ENCODE assay signal across 1 cellular context in the genomic region with DNA sequence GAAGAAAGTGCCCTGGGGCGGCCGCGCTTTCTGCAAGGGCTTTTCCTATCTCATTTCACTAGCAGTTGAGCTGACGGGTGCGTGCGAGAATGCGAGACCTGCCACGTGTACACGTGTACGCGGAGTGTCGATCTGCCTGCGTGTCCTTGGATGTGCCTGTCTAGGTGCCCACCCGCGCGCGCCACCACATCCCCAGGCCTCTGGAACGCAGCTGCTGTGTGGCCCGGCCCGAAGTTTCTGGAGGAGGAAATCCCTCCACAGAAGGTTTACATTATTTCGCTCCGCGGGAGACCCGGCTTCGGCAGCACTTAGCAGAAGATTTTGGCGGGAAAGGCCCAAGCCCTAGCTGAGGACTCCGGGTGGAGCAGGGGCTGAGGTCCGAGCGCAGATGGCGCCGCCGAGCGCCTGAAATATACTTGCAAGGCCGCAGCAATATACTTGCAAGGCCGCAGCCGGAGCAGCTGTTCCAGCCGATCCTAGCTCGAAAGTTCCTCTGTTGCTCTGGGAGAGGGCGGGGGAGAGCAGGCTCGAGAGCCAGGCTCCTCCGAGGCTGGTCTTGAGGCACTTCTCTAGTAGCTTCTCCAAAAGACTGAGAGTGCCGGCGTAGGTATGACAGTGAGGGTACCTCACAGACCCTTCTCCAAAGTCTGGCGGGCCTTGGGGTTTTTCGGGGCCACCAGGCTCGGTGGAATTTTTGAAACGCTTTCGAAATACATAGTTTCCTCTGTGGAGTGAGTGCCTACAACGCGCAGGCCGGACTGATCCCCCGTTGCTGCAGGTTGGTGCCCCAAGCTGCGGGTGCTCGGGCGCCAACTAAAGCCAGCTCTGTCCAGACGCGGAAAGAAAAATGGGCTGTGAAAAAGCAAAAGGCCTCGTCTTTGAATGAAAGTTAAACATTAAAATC.
A peak's percentile ranks its signal among the peaks of the same experiment; 100 is the strongest.
TF ChIP-seq lines count a peak whose summit lies in the region.

No MANE protein-coding gene starts in this region.

TF ChIP-seq in H1, 55 proteins besides CTCF, POLR2A, EP300 and RAD21 (continued from another document):
- TF ChIP-seq TCF12 (IDR thresholded peaks at IDR 0.05; ENCODE audit: low read depth, low read length) (no peak), YY1 (IDR thresholded peaks at IDR 0.05; ENCODE audit: low read depth, low read length) (no peak), HDAC2 (IDR thresholded peaks at IDR 0.05; ENCODE audit: borderline replicate concordance in 1 of 2, low read depth in 2 of 2, low read length in 2 of 2) (no peak; a peak in 1 of 4 replicates), CREB1 (IDR thresholded peaks at IDR 0.05) (no peak), HDAC6 (IDR thresholded peaks at IDR 0.05; ENCODE audit: low read depth, low read length) (no peak), KDM5A (IDR thresholded peaks at IDR 0.05; ENCODE audit: low read length) (no peak), KDM4A (IDR thresholded peaks at IDR 0.05; ENCODE audit: low read depth, low read length, severe bottlenecking) (peak; percentile 31), SP2 (IDR thresholded peaks at IDR 0.05; ENCODE audit: low read length) (no peak)
- TF ChIP-seq, protein P1, sequence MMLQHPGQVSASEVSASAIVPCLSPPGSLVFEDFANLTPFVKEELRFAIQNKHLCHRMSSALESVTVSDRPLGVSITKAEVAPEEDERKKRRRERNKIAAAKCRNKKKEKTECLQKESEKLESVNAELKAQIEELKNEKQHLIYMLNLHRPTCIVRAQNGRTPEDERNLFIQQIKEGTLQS (IDR thresholded peaks at IDR 0.05; ENCODE audit: insufficient read depth, low read depth, low read length) = no peak
